ENCODE assay signal across 9 cellular contexts in genomic region chr10:48667960-48668541, GRCh38. TPM values are rescaled to one million over a fixed set of nuclear protein-coding genes. Genes with fewer than 3 reads are reported as not detected.
DNase-seq lines count a peak whose midpoint lies in the region; ATAC-seq and TF ChIP-seq lines count a peak whose summit lies in the region.
"Had no signal": no experiment of that assay in that cellular context is flagged by ENCODE, and none has a peak within 500 bp of the region (broad histone marks: within the 10 kb centered on the region; RNA-seq: fewer than 3 reads in every experiment).

No MANE protein-coding gene starts in this region.

- H3K79me2 ChIP-seq in DOHH2 (ENCODE audit: control insufficient read depth, low read length) (peaks cover 2% of the 10 kb centered on the region; the same call in 1 of the 2 replicates), SU-DHL-6 (ENCODE audit: insufficient read depth, low read length) (peaks cover 6% of the 10 kb centered on the region; the same call in 1 of the 2 replicates), PC-3 (ENCODE audit: low read length) (no peaks in the 10 kb centered on the region)

- intact Hi-C loops in PC-3 (cut with micrococcal nuclease): no loop called here

- H3K27me3 ChIP-seq in DOHH2 (ENCODE audit: control insufficient read depth, low read length) (no peaks in the 10 kb centered on the region), SU-DHL-6 (ENCODE audit: low read length) (no peaks in the 10 kb centered on the region), PC-3 (ENCODE audit: low read length) (peaks cover 35% of the 10 kb centered on the region), tibial nerve (no peaks in the 10 kb centered on the region), brain microvascular endothelial cell (replicated peaks) (peaks cover 20% of the 10 kb centered on the region)

- peaks cover 70% of the 10 kb centered on the region for H3K4me1 ChIP-seq in DOHH2 (ENCODE audit: control insufficient read depth, low read length)
- no peaks in the 10 kb centered on the region for H3K4me1 ChIP-seq in PC-3 (ENCODE audit: insufficient read depth, low read length)
- peaks cover 0 to 7% (median 0%) of the 10 kb centered on the region in 4 donors for H3K4me1 ChIP-seq in tibial nerve

- H3K27ac ChIP-seq in DOHH2 (ENCODE audit: low read depth, low read length): peak overlapping the region; percentile 90
- H3K27ac ChIP-seq in SU-DHL-6 (ENCODE audit: low read depth, low read length): peak overlapping the region; percentile 100
- no peak overlapping the region for H3K27ac ChIP-seq in PC-3 (ENCODE audit: low read length)
- H3K27ac ChIP-seq in tibial nerve: peak overlapping the region in 1 of 4 donors; percentile 21
- H3K27ac ChIP-seq in brain microvascular endothelial cell: no peak overlapping the region

- H4K20me1 ChIP-seq in DOHH2 (ENCODE audit: control insufficient read depth, insufficient read depth, low read depth, low read length) (no peaks in the 10 kb centered on the region), SU-DHL-6 (ENCODE audit: low read depth, low read length) (no peaks in the 10 kb centered on the region), PC-3 (ENCODE audit: low read length) (no peaks in the 10 kb centered on the region)

- BruUV-seq in PC-3 (replicated peaks; lab: Mats Ljungman, UMichigan): no TSS peak

- H3F3A ChIP-seq in DOHH2 (ENCODE audit: control insufficient read depth, insufficient read depth) (peaks cover 25% of the 10 kb centered on the region), SU-DHL-6 (ENCODE audit: insufficient read depth) (peaks cover 54% of the 10 kb centered on the region), PC-3 (ENCODE audit: low read length, unreplicated experiment) (no peaks in the 10 kb centered on the region)

- TF ChIP-seq CTCF in DOHH2 (IDR thresholded peaks at IDR 0.05; ENCODE audit: low read depth, low read length, poor library complexity, severe bottlenecking): no peak
- no peak for TF ChIP-seq CTCF in SU-DHL-6 (IDR thresholded peaks at IDR 0.05; ENCODE audit: insufficient read depth, low read length, poor library complexity, severe bottlenecking)
- TF ChIP-seq CTCF in PC-3 (conservative IDR thresholded peaks at IDR 0.05; ENCODE audit: low read depth, low read length): no peak
- no peak for TF ChIP-seq CTCF in tibial nerve (IDR thresholded peaks at IDR 0.05)
- no peak for TF ChIP-seq CTCF in brain microvascular endothelial cell (IDR thresholded peaks at IDR 0.05; ENCODE audit: low read depth, low read length, missing control alignments)

- H2AFZ ChIP-seq in SU-DHL-6 (ENCODE audit: low read depth, low read length, severe bottlenecking) (no peak overlapping the region), PC-3 (ENCODE audit: low read length) (no peak overlapping the region)

- H3K9ac ChIP-seq in SU-DHL-6 (ENCODE audit: low read length): peak overlapping the region; percentile 53
- H3K9ac ChIP-seq in PC-3 (ENCODE audit: low read length): no peak overlapping the region

- CTCF ChIA-PET in PC-3 (lab: Charles Lee): no interaction called here

- POLR2A ChIA-PET in PC-3 (lab: Charles Lee; ENCODE audit: unreplicated experiment): no interaction called here

- TF ChIP-seq EP300 in tibial nerve (IDR thresholded peaks at IDR 0.05): no peak

- in situ Hi-C loops in brain microvascular endothelial cell (cut with HindIII; ENCODE audit: low pct_ligation_motif_present, low sequenced_read_pairs): no loop called here

- H3K36me3 ChIP-seq in DOHH2 (ENCODE audit: control insufficient read depth, low read length) (peaks cover 2% of the 10 kb centered on the region; the same call in 1 of the 2 replicates), SU-DHL-6 (ENCODE audit: low read length) (no peaks in the 10 kb centered on the region), PC-3 (ENCODE audit: low read depth, low read length) (no peaks in the 10 kb centered on the region), tibial nerve (no peaks in the 10 kb centered on the region), brain microvascular endothelial cell (replicated peaks) (no peaks in the 10 kb centered on the region)

- H3K9me3 ChIP-seq in DOHH2 (ENCODE audit: control insufficient read depth, insufficient read depth, low read length) (peaks cover 5% of the 10 kb centered on the region; the same call in 1 of the 2 replicates), SU-DHL-6 (ENCODE audit: insufficient read depth, low read length) (no peaks in the 10 kb centered on the region), PC-3 (ENCODE audit: low read length) (no peaks in the 10 kb centered on the region), tibial nerve (no peaks in the 10 kb centered on the region)

- DNase-seq in PC-3 (no peak), tibial nerve (ENCODE audit: low spot score in 2 of 2) (no peak), brain microvascular endothelial cell (no peak), retina (no peak)
- DNase-seq: NCI-H524 treated with DMSO at 0.1 percent for 48 hours had no signal

- ATAC-seq in GM19397 (IDR thresholded peaks at IDR 0.05; ENCODE audit: unreplicated experiment) (peak; percentile 41), HG03139 (IDR thresholded peaks at IDR 0.05; ENCODE audit: unreplicated experiment) (peak; percentile 28), PC-3 (no peak)

- no peak for TF ChIP-seq POLR2A in tibial nerve (IDR thresholded peaks at IDR 0.05)

- H3K4me2 ChIP-seq in DOHH2 (ENCODE audit: low read length): peak overlapping the region; percentile 83
- peak overlapping the region; percentile 73 for H3K4me2 ChIP-seq in SU-DHL-6 (ENCODE audit: low read depth, low read length, poor library complexity, severe bottlenecking)
- no peak overlapping the region for H3K4me2 ChIP-seq in PC-3 (ENCODE audit: low read length)

- WGBS in tibial nerve, 2 donors: 76 to 79% methylated on average over 8 of the region's 8 CpGs

- H3K9me2 ChIP-seq in DOHH2 (replicated peaks; ENCODE audit: control insufficient read depth, low read length) (no peaks in the 10 kb centered on the region), SU-DHL-6 (replicated peaks; ENCODE audit: insufficient read depth, low read length) (no peaks in the 10 kb centered on the region), PC-3 (replicated peaks; ENCODE audit: low read length) (no peaks in the 10 kb centered on the region)

- peak overlapping the region; percentile 61 for H3K4me3 ChIP-seq in DOHH2 (ENCODE audit: low read length)
- H3K4me3 ChIP-seq in SU-DHL-6 (ENCODE audit: insufficient read depth, low read length, poor library complexity, severe bottlenecking): peak overlapping the region; percentile 17
- no peak overlapping the region for H3K4me3 ChIP-seq in PC-3 (ENCODE audit: low read length)
- no peak overlapping the region for H3K4me3 ChIP-seq in tibial nerve
- H3K4me3 ChIP-seq in brain microvascular endothelial cell (ENCODE audit: low read depth, low read length): no peak overlapping the region

RNA-seq across cellular contexts. Expression of gene WDFY4, which starts 16.6 kb away (rescaled TPM):
- total RNA-seq in PC-3 (2014; rRNA removed) (not detected in 2 replicates), tibial nerve (10 to 100 TPM in 2 of 4 donors, 1 to 10 TPM in 2; 5.0 to 16.5 (median 8.8) TPM)

Comparison
In these comparisons a context has a peak if more than half of its experiments do, and no peak if none do; other contexts are left out.
1. H3K27ac ChIP-seq: peak in DOHH2 (single experiment) and SU-DHL-6 (single experiment); none in PC-3 (single experiment) and brain microvascular endothelial cell (single experiment).
2. H3K4me3 ChIP-seq: peak in DOHH2 (single experiment) and SU-DHL-6 (single experiment); none in PC-3 (single experiment), tibial nerve (0 of 4) and brain microvascular endothelial cell (single experiment).